In genomic region chr15:69575387-69575786, GRCh38 we compare ENCODE assay signal across 9 cellular contexts.
"Had no signal": no experiment of that assay in that cellular context is flagged by ENCODE, and none has a peak within 500 bp of the region (broad histone marks: within the 10 kb centered on the region; RNA-seq: fewer than 3 reads in every experiment).

No MANE protein-coding gene starts in this region.

- H3K9ac ChIP-seq: parathyroid adenoma had no signal

- H3K27ac ChIP-seq: body of pancreas, left lung, lower lobe of right lung, parathyroid adenoma, right atrium auricular region, suprapubic skin, tibial artery, upper lobe of right lung had no signal

- H3K4me1 ChIP-seq: lower lobe of right lung, parathyroid adenoma, suprapubic skin had no signal

- H3K4me2 ChIP-seq: smooth muscle cell had no signal

- H3K9me3 ChIP-seq: body of pancreas, left lung, lower lobe of right lung, right atrium auricular region, suprapubic skin, tibial artery, upper lobe of right lung had no signal

- H3K36me3 ChIP-seq: left lung, lower lobe of right lung, right atrium auricular region, suprapubic skin, tibial artery, upper lobe of right lung had no signal

- H3K27me3 ChIP-seq: body of pancreas, right atrium auricular region, suprapubic skin, tibial artery, upper lobe of right lung had no signal

- H3K4me3 ChIP-seq: body of pancreas, left lung, lower lobe of right lung, right atrium auricular region, smooth muscle cell, suprapubic skin, tibial artery, upper lobe of right lung had no signal
